Comparison of ENCODE assay signal across 39 cellular contexts in genomic region chr3:192563417-192563816, GRCh38.
"Had no signal": no experiment of that assay in that cellular context is flagged by ENCODE, and none has a peak within 500 bp of the region (broad histone marks: within the 10 kb centered on the region; RNA-seq: fewer than 3 reads in every experiment).

No MANE protein-coding gene starts in this region.

- H3K9me3 ChIP-seq: adrenal gland, ascending aorta, body of pancreas, breast epithelium had no signal

- H3K36me3 Mint-ChIP-seq: activated naive CD4-positive, alpha-beta T cell treated with anti-CD3 and anti-CD28 coated beads, Interleukin-2, amount 10 ng/mL, durations not matched to agents 7 days and 5 days; activated naive CD4-positive, alpha-beta T cell treated with anti-CD3 and anti-CD28 coated beads, Interleukin-2, amount 50 U/mL, for 24 hours; activated naive CD4-positive, alpha-beta T cell treated with anti-CD3 and anti-CD28 coated beads, Interleukin-2, amount 50 U/mL, for 72 hours; activated naive CD8-positive, alpha-beta T cell; activated naive CD8-positive, alpha-beta T cell treated with anti-CD3 and anti-CD28 coated beads for 36 hours; activated naive CD8-positive, alpha-beta T cell treated with anti-CD3 and anti-CD28 coated beads, Interleukin-2, amount 10 ng/mL, durations not matched to agents 7 days and 5 days; brain had no signal

- H3K4me3 ChIP-seq: adrenal gland, ascending aorta, body of pancreas, breast epithelium, cardiac muscle cell had no signal

- H3K9me3 Mint-ChIP-seq: activated naive CD4-positive, alpha-beta T cell treated with anti-CD3 and anti-CD28 coated beads for 36 hours; activated naive CD4-positive, alpha-beta T cell treated with anti-CD3 and anti-CD28 coated beads, Interleukin-2, amount 10 ng/mL, durations not matched to agents 7 days and 5 days; activated naive CD4-positive, alpha-beta T cell treated with anti-CD3 and anti-CD28 coated beads, Interleukin-2, amount 50 U/mL, for 24 hours; activated naive CD4-positive, alpha-beta T cell treated with anti-CD3 and anti-CD28 coated beads, Interleukin-2, amount 50 U/mL, for 72 hours; activated naive CD8-positive, alpha-beta T cell treated with anti-CD3 and anti-CD28 coated beads for 36 hours; activated naive CD8-positive, alpha-beta T cell treated with anti-CD3 and anti-CD28 coated beads, Interleukin-2, amount 10 ng/mL, durations not matched to agents 7 days and 5 days; activated naive CD8-positive, alpha-beta T cell treated with anti-CD3 and anti-CD28 coated beads, Interleukin-2, amount 50 U/mL, for 24 hours; activated T-cell treated with anti-CD3 and anti-CD28 coated beads, Interleukin-2, amount 50 U/mL, for 24 hours; activated T-cell treated with anti-CD3 and anti-CD28 coated beads, Interleukin-2, amount 50 U/mL, for 4 hours; activated T-cell treated with anti-CD3 and anti-CD28 coated beads, Interleukin-2, amount 50 U/mL, for 72 hours; activated T-helper 1 cell treated with anti-CD3 and anti-CD28 coated beads, Interleukin-12 subunit alpha, Interleukin-12 subunit beta, Interleukin-2, Interleukin-4 antibody, amounts not matched to agents 30 ng/mL and 10 ng/mL and 1 ng/mL, durations not matched to agents 14 hours and 24 hours and 36 hours; activated T-helper 17 cell treated with anti-CD3 and anti-CD28 coated beads, Interleukin-2, amount 50 U/mL, for 72 hours; activated T-helper 2 cell treated with anti-CD3 and anti-CD28 coated beads, Interferon-gamma antibody, Interleukin-2, Interleukin-4, amounts not matched to agents 10 μg/mL and 5 μg/mL and 100 μg/mL, durations not matched to agents 14 hours and 24 hours and 36 hours; brain; central memory CD8-positive, alpha-beta T cell had no signal

- H3K4me1 ChIP-seq: adrenal gland, ascending aorta, body of pancreas, breast epithelium had no signal

- H3K27me3 ChIP-seq: adrenal gland, ascending aorta, body of pancreas, brain microvascular endothelial cell, breast epithelium, cardiac muscle cell had no signal

- DNase-seq: activated effector memory CD4-positive, alpha-beta T cell treated with anti-CD3 and anti-CD28 coated beads, Interleukin-2, amount 50 U/mL, for 16 hours; activated effector memory CD4-positive, alpha-beta T cell treated with Interleukin-2 at 50 U/mL for 16 hours; activated gamma-delta T cell; activated gamma-delta T cell treated with Interleukin-2 at 50 U/mL for 16 hours; activated naive CD4-positive, alpha-beta T cell; activated naive CD4-positive, alpha-beta T cell treated with anti-CD3 and anti-CD28 coated beads for 36 hours; activated naive CD4-positive, alpha-beta T cell treated with anti-CD3 and anti-CD28 coated beads, Interleukin-2, amount 10 ng/mL, durations not matched to agents 7 days and 5 days; activated naive CD4-positive, alpha-beta T cell treated with anti-CD3 and anti-CD28 coated beads, Interleukin-2, amount 50 U/mL, for 16 hours; activated naive CD4-positive, alpha-beta T cell treated with Interleukin-2 at 50 U/mL for 16 hours; activated naive CD8-positive, alpha-beta T cell treated with anti-CD3 and anti-CD28 coated beads for 36 hours; activated naive CD8-positive, alpha-beta T cell treated with anti-CD3 and anti-CD28 coated beads, Interleukin-2, amount 10 ng/mL, durations not matched to agents 7 days and 5 days; activated naive CD8-positive, alpha-beta T cell treated with anti-CD3 and anti-CD28 coated beads, Interleukin-2, amount 50 U/mL, for 24 hours; activated T-cell treated with anti-CD3 and anti-CD28 coated beads, Interleukin-2, amount 50 U/mL, for 24 hours; activated T-cell treated with anti-CD3 and anti-CD28 coated beads, Interleukin-2, amount 50 U/mL, for 4 hours; activated T-cell treated with anti-CD3 and anti-CD28 coated beads, Interleukin-2, amount 50 U/mL, for 48 hours; activated T-cell treated with anti-CD3 and anti-CD28 coated beads, Interleukin-2, amount 50 U/mL, for 72 hours; adrenal gland; amniotic stem cell; amygdala; anterior cingulate cortex; aorta; body of pancreas; brain microvascular endothelial cell; caudate nucleus; central memory CD4-positive, alpha-beta T cell; cerebellar nuclear complex had no signal

- H3K4me3 Mint-ChIP-seq: activated naive CD4-positive, alpha-beta T cell treated with anti-CD3 and anti-CD28 coated beads for 36 hours; activated naive CD4-positive, alpha-beta T cell treated with anti-CD3 and anti-CD28 coated beads, Interleukin-2, amount 10 ng/mL, durations not matched to agents 7 days and 5 days; activated naive CD4-positive, alpha-beta T cell treated with anti-CD3 and anti-CD28 coated beads, Interleukin-2, amount 50 U/mL, for 24 hours; activated naive CD8-positive, alpha-beta T cell; activated naive CD8-positive, alpha-beta T cell treated with anti-CD3 and anti-CD28 coated beads for 36 hours; activated naive CD8-positive, alpha-beta T cell treated with anti-CD3 and anti-CD28 coated beads, Interleukin-2, amount 10 ng/mL, durations not matched to agents 7 days and 5 days; activated naive CD8-positive, alpha-beta T cell treated with anti-CD3 and anti-CD28 coated beads, Interleukin-2, amount 50 U/mL, for 24 hours; activated T-cell treated with anti-CD3 and anti-CD28 coated beads, Interleukin-2, amount 50 U/mL, for 24 hours; activated T-cell treated with anti-CD3 and anti-CD28 coated beads, Interleukin-2, amount 50 U/mL, for 4 hours; activated T-cell treated with anti-CD3 and anti-CD28 coated beads, Interleukin-2, amount 50 U/mL, for 72 hours; activated T-helper 1 cell treated with anti-CD3 and anti-CD28 coated beads, Interleukin-12 subunit alpha, Interleukin-12 subunit beta, Interleukin-2, Interleukin-4 antibody, amounts not matched to agents 30 ng/mL and 10 ng/mL and 1 ng/mL, durations not matched to agents 14 hours and 24 hours and 36 hours; activated T-helper 17 cell treated with anti-CD3 and anti-CD28 coated beads, Interleukin-2, amount 50 U/mL, for 72 hours; brain; central memory CD8-positive, alpha-beta T cell had no signal

- H3K36me3 ChIP-seq: adrenal gland, ascending aorta, brain microvascular endothelial cell, breast epithelium, cardiac muscle cell had no signal

- H3K27me3 Mint-ChIP-seq: activated naive CD4-positive, alpha-beta T cell treated with anti-CD3 and anti-CD28 coated beads, Interleukin-2, amount 50 U/mL, for 24 hours; activated naive CD8-positive, alpha-beta T cell; activated naive CD8-positive, alpha-beta T cell treated with anti-CD3 and anti-CD28 coated beads, Interleukin-2, amount 10 ng/mL, durations not matched to agents 7 days and 5 days; activated naive CD8-positive, alpha-beta T cell treated with anti-CD3 and anti-CD28 coated beads, Interleukin-2, amount 50 U/mL, for 24 hours; activated T-helper 17 cell treated with anti-CD3 and anti-CD28 coated beads, Interleukin-2, amount 50 U/mL, for 72 hours; brain; central memory CD8-positive, alpha-beta T cell had no signal

- FAIRE-seq: astrocyte, bronchial epithelial cell had no signal

- H3K27ac ChIP-seq: adrenal gland, ascending aorta, body of pancreas, brain microvascular endothelial cell, breast epithelium, cardiac muscle cell had no signal

- H3K27ac Mint-ChIP-seq: activated naive CD4-positive, alpha-beta T cell treated with anti-CD3 and anti-CD28 coated beads for 36 hours; activated naive CD4-positive, alpha-beta T cell treated with anti-CD3 and anti-CD28 coated beads, Interleukin-2, amount 10 ng/mL, durations not matched to agents 7 days and 5 days; activated naive CD4-positive, alpha-beta T cell treated with anti-CD3 and anti-CD28 coated beads, Interleukin-2, amount 50 U/mL, for 24 hours; activated naive CD4-positive, alpha-beta T cell treated with anti-CD3 and anti-CD28 coated beads, Interleukin-2, amount 50 U/mL, for 72 hours; activated naive CD8-positive, alpha-beta T cell; activated naive CD8-positive, alpha-beta T cell treated with anti-CD3 and anti-CD28 coated beads for 36 hours; activated naive CD8-positive, alpha-beta T cell treated with anti-CD3 and anti-CD28 coated beads, Interleukin-2, amount 10 ng/mL, durations not matched to agents 7 days and 5 days; activated naive CD8-positive, alpha-beta T cell treated with anti-CD3 and anti-CD28 coated beads, Interleukin-2, amount 50 U/mL, for 24 hours; activated T-cell treated with anti-CD3 and anti-CD28 coated beads, Interleukin-2, amount 50 U/mL, for 24 hours; activated T-cell treated with anti-CD3 and anti-CD28 coated beads, Interleukin-2, amount 50 U/mL, for 72 hours; activated T-helper 1 cell treated with anti-CD3 and anti-CD28 coated beads, Interleukin-12 subunit alpha, Interleukin-12 subunit beta, Interleukin-2, Interleukin-4 antibody, amounts not matched to agents 30 ng/mL and 10 ng/mL and 1 ng/mL, durations not matched to agents 14 hours and 24 hours and 36 hours; activated T-helper 17 cell treated with anti-CD3 and anti-CD28 coated beads, Interleukin-2, amount 50 U/mL, for 72 hours; activated T-helper 2 cell treated with anti-CD3 and anti-CD28 coated beads, Interferon-gamma antibody, Interleukin-2, Interleukin-4, amounts not matched to agents 10 μg/mL and 5 μg/mL and 100 μg/mL, durations not matched to agents 14 hours and 24 hours and 36 hours; brain had no signal

- ATAC-seq: activated naive CD4-positive, alpha-beta T cell treated with anti-CD3 and anti-CD28 coated beads, Interleukin-2, amount 50 U/mL, for 72 hours; activated naive CD8-positive, alpha-beta T cell treated with anti-CD3 and anti-CD28 coated beads, Interleukin-2, amount 50 U/mL, for 24 hours; activated T-cell treated with anti-CD3 and anti-CD28 coated beads, Interleukin-2, amount 50 U/mL, for 4 hours; activated T-cell treated with anti-CD3 and anti-CD28 coated beads, Interleukin-2, amount 50 U/mL, for 72 hours; activated T-helper 17 cell treated with anti-CD3 and anti-CD28 coated beads, Interleukin-2, amount 50 U/mL, for 72 hours; body of pancreas had no signal

- H3K4me1 Mint-ChIP-seq: activated naive CD4-positive, alpha-beta T cell treated with anti-CD3 and anti-CD28 coated beads, Interleukin-2, amount 10 ng/mL, durations not matched to agents 7 days and 5 days; activated naive CD4-positive, alpha-beta T cell treated with anti-CD3 and anti-CD28 coated beads, Interleukin-2, amount 50 U/mL, for 24 hours; activated naive CD8-positive, alpha-beta T cell treated with anti-CD3 and anti-CD28 coated beads for 36 hours; activated naive CD8-positive, alpha-beta T cell treated with anti-CD3 and anti-CD28 coated beads, Interleukin-2, amount 10 ng/mL, durations not matched to agents 7 days and 5 days; activated naive CD8-positive, alpha-beta T cell treated with anti-CD3 and anti-CD28 coated beads, Interleukin-2, amount 50 U/mL, for 24 hours; activated T-helper 17 cell treated with anti-CD3 and anti-CD28 coated beads, Interleukin-2, amount 50 U/mL, for 72 hours; central memory CD8-positive, alpha-beta T cell had no signal
